In genomic region chr19:29393915-29394460, GRCh38 we compare ENCODE assay signal across 18 cellular contexts.
DNase-seq lines count a peak whose midpoint lies in the region; ATAC-seq and TF ChIP-seq lines count a peak whose summit lies in the region.
"Had no signal": no experiment of that assay in that cellular context is flagged by ENCODE, and none has a peak within 500 bp of the region (broad histone marks: within the 10 kb centered on the region; RNA-seq: fewer than 3 reads in every experiment).

No MANE protein-coding gene starts in this region.

- no peaks in the 10 kb centered on the region for H3K79me1 ChIP-seq in mesendoderm (ENCODE audit: low read length)

- no peak overlapping the region for H3K23ac ChIP-seq in mesendoderm (ENCODE audit: low read length)

- peak; percentile 74; the same call in 1 of the 2 replicates for ATAC-seq in Panc1
- ATAC-seq in GM18858 (IDR thresholded peaks at IDR 0.05; ENCODE audit: unreplicated experiment): no peak

- H3K27me3 ChIP-seq in DOHH2 (ENCODE audit: control insufficient read depth, low read length): no peaks in the 10 kb centered on the region
- no peaks in the 10 kb centered on the region for H3K27me3 ChIP-seq in Panc1 (ENCODE audit: control insufficient read depth, insufficient read depth, low read length)
- no peaks in the 10 kb centered on the region for H3K27me3 ChIP-seq in mesendoderm (ENCODE audit: insufficient read depth, low read length, poor library complexity)
- H3K27me3 ChIP-seq: colonic mucosa, thyroid gland had no signal

- no peak overlapping the region for H2AK5ac ChIP-seq in mesendoderm (ENCODE audit: low read length)

- H2BK5ac ChIP-seq in mesendoderm (ENCODE audit: low read length): no peak overlapping the region

- no peaks in the 10 kb centered on the region for H3K36me3 ChIP-seq in DOHH2 (ENCODE audit: control insufficient read depth, low read length)
- H3K36me3 ChIP-seq in Panc1 (ENCODE audit: control insufficient read depth, insufficient read depth, low read length): no peaks in the 10 kb centered on the region
- no peaks in the 10 kb centered on the region for H3K36me3 ChIP-seq in mesendoderm (ENCODE audit: control insufficient read depth, insufficient read depth, low read length)
- H3K36me3 ChIP-seq: colonic mucosa, left ventricle myocardium inferior, thyroid gland had no signal

- H3K4ac ChIP-seq in mesendoderm (ENCODE audit: low read depth, low read length): no peak overlapping the region

- H4K5ac ChIP-seq in mesendoderm (ENCODE audit: low read length): no peak overlapping the region

- H3K56ac ChIP-seq in mesendoderm (ENCODE audit: low read length): no peak overlapping the region

- in situ Hi-C loops in Panc1 (cut with HindIII; ENCODE audit: low pct_unique_long_range_greater_than_20kb, low sequenced_read_pairs): no loop called here

- no peak overlapping the region for H3K9ac ChIP-seq in mesendoderm (ENCODE audit: low read length)

- H3F3A ChIP-seq in DOHH2 (ENCODE audit: control insufficient read depth, insufficient read depth): no peaks in the 10 kb centered on the region

- WGBS in mesendoderm (ENCODE audit: extremely low coverage, insufficient coverage, low lambda C conversion rate): no CpG with 5 or more reads among the region's 7 CpGs
- WGBS in lower leg skin, 2 donors: 53 to 68% methylated on average over 7 of the region's 7 CpGs

- H4K20me1 ChIP-seq in DOHH2 (ENCODE audit: control insufficient read depth, insufficient read depth, low read depth, low read length): no peaks in the 10 kb centered on the region

- H3K27ac ChIP-seq in DOHH2 (ENCODE audit: low read depth, low read length): no peak overlapping the region
- no peak overlapping the region for H3K27ac ChIP-seq in Panc1 (ENCODE audit: low read length)
- H3K27ac ChIP-seq in mesendoderm (ENCODE audit: low read depth, low read length): no peak overlapping the region
- H3K27ac ChIP-seq: colonic mucosa, left ventricle myocardium inferior, thyroid gland had no signal

- CTCF ChIA-PET in Panc1 (lab: Charles Lee): no interaction called here

- H3K4me2 ChIP-seq in DOHH2 (ENCODE audit: low read length) (no peak overlapping the region), mesendoderm (ENCODE audit: low read length) (no peak overlapping the region)

- H3K4me3 ChIP-seq in DOHH2 (ENCODE audit: low read length) (no peak overlapping the region), Panc1 (ENCODE audit: low read depth in 2 of 2, low read length in 2 of 2) (no peak overlapping the region), mesendoderm (ENCODE audit: low read length) (no peak overlapping the region), lower leg skin (ENCODE audit: low read depth, poor library complexity, severe bottlenecking) (no peak overlapping the region)
- H3K4me3 ChIP-seq: colonic mucosa, left ventricle myocardium inferior, thyroid gland had no signal

- TF ChIP-seq CTCF in DOHH2 (IDR thresholded peaks at IDR 0.05; ENCODE audit: low read depth, low read length, poor library complexity, severe bottlenecking) (peak; percentile 12), Panc1 (IDR thresholded peaks at IDR 0.05) (no peak), lower leg skin (IDR thresholded peaks at IDR 0.05) (no peak)

- H3K9me3 ChIP-seq in DOHH2 (ENCODE audit: control insufficient read depth, insufficient read depth, low read length) (peaks cover 2% of the 10 kb centered on the region; the same call in 1 of the 2 replicates), Panc1 (ENCODE audit: control insufficient read depth, insufficient read depth, low read depth, low read length) (no peaks in the 10 kb centered on the region)
- H3K9me3 ChIP-seq: colonic mucosa, thyroid gland had no signal

- H3K18ac ChIP-seq in mesendoderm (ENCODE audit: low read length): no peak overlapping the region

- BruUV-seq in Panc1 (replicated peaks; lab: Mats Ljungman, UMichigan): no TSS peak

- H3K9me2 ChIP-seq in DOHH2 (replicated peaks; ENCODE audit: control insufficient read depth, low read length): no peaks in the 10 kb centered on the region

- H3K79me2 ChIP-seq in DOHH2 (ENCODE audit: control insufficient read depth, low read length) (no peaks in the 10 kb centered on the region), mesendoderm (ENCODE audit: control insufficient read depth, insufficient read depth, low read length) (no peaks in the 10 kb centered on the region)

- DNase-seq in NCI-H1436 (lab: John Stamatoyannopoulos, UW) (peak; percentile 65), Panc1 (ENCODE audit: low read depth, low spot score) (no peak), mesendoderm (peak; percentile 59), NCI-H446 treated with DMSO at 0.1 percent for 48 hours (lab: John Stamatoyannopoulos, UW) (no peak), lower leg skin (ENCODE audit: low spot score in 2 of 2) (no peak)
- DNase-seq: activated CD4-positive, alpha-beta T cell treated with anti-CD3 and anti-CD28 coated beads, Interleukin-2, amount 50 U/mL, for 1 hour; activated CD8-positive, alpha-beta memory T cell treated with anti-CD3 and anti-CD28 coated beads, Interleukin-2, amount 50 U/mL, for 48 hours; colonic mucosa; HFFc6; left ventricle myocardium inferior; NCI-H1105; NCI-H226; nephron progenitor cell; small intestine; stimulated activated naive CD4-positive, alpha-beta T cell treated with Interleukin-2 at 50 U/mL for 16 hours; thyroid gland had no signal

- H2BK120ac ChIP-seq in mesendoderm (ENCODE audit: low read depth, low read length): no peak overlapping the region

- no peak for TF ChIP-seq POLR2A in lower leg skin (IDR thresholded peaks at IDR 0.05)

- H2BK15ac ChIP-seq in mesendoderm (replicated peaks; ENCODE audit: low read depth): no peak overlapping the region

- POLR2A ChIA-PET in Panc1 (lab: Charles Lee): no interaction called here

- H3K4me1 ChIP-seq in DOHH2 (ENCODE audit: control insufficient read depth, low read length) (no peaks in the 10 kb centered on the region), Panc1 (ENCODE audit: control insufficient read depth, insufficient read depth, low read length) (no peaks in the 10 kb centered on the region), mesendoderm (ENCODE audit: control insufficient read depth, low read depth, low read length) (no peaks in the 10 kb centered on the region)
- H3K4me1 ChIP-seq: colonic mucosa, left ventricle myocardium inferior, thyroid gland had no signal

- H4K8ac ChIP-seq in mesendoderm (ENCODE audit: low read depth, low read length): no peak overlapping the region

- intact Hi-C loops in Panc1 (cut with micrococcal nuclease; ENCODE audit: unreplicated experiment) (no loop called here), lower leg skin (cut with DNase I; ENCODE audit: low total_unique reads) (no loop called here)

Comparison
In these comparisons a context has a peak if more than half of its experiments do, and no peak if none do; other contexts are left out.
1. DNase-seq: peak in NCI-H1436 (single experiment) and mesendoderm (single experiment); none in Panc1 (single experiment), NCI-H446 treated with DMSO at 0.1 percent for 48 hours (single experiment) and lower leg skin (0 of 2).